ENCODE assay signal across 2 cellular contexts in the genomic region with DNA sequence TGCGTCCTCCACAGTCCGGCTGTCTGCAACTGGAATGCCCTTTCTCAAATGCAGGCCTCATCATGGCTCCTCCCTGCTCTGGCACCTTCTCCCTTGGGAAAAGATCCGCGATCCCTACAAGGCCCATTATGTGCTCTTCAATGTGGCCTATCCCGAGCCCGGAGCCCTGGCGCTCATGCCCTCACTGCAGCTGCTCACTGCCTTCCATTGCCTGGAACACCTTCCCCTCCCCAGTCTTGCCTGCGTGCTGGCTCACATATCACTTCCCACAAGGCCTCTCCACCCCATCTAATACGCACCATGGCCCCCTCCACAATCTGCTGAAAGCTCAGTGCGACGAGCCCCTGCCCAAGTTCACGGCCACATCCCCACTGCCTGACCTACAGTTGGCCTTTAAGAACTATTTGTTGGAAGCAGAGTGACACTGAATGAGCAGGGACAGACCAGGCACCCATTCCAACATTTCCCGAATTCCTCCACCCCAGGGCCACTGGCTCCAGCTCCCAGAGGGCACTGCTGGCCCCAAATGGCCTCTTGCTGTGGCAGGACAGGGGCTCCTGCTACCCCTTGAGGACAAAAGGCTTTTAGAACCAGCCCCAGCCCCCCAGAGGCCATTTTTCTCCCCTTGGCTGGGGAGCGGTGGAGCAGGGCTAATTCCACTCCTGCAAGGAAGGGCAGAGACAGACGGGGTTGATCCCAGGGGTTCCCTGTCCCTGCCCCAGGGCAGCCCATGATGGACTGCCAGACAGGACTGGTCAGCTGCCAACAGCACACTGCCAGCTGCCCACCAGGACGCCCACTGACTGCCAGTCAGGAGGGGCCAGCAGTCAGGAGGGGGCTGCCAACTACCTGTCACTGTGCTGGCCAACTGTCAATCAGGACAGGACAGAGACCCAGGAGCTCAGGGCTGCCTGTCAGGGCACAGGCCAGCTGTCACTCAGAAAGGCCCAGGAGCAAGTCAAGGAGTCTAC.
TF ChIP-seq lines count a peak whose summit lies in the region.

No MANE protein-coding gene starts in this region.

TF ChIP-seq in GM23338, 12 proteins besides CTCF, POLR2A, EP300 and RAD21 (continued from another document):
- TF ChIP-seq ZNF331 (CRISPR knock-in tag; IDR thresholded peaks at IDR 0.05; ENCODE audit: low read depth) (no peak), CREB1 (CRISPR knock-in tag; IDR thresholded peaks at IDR 0.05; ENCODE audit: low read depth) (no peak), POLR2AphosphoS5 (IDR thresholded peaks at IDR 0.05; ENCODE audit: low read depth) (no peak), NANOG (IDR thresholded peaks at IDR 0.05; ENCODE audit: borderline replicate concordance) (no peak), EZH2 (IDR thresholded peaks at IDR 0.05; ENCODE audit: low read depth, unreplicated experiment) (no peak), ZNF114 (CRISPR knock-in tag; IDR thresholded peaks at IDR 0.05) (no peak)
- TF ChIP-seq, protein P1, sequence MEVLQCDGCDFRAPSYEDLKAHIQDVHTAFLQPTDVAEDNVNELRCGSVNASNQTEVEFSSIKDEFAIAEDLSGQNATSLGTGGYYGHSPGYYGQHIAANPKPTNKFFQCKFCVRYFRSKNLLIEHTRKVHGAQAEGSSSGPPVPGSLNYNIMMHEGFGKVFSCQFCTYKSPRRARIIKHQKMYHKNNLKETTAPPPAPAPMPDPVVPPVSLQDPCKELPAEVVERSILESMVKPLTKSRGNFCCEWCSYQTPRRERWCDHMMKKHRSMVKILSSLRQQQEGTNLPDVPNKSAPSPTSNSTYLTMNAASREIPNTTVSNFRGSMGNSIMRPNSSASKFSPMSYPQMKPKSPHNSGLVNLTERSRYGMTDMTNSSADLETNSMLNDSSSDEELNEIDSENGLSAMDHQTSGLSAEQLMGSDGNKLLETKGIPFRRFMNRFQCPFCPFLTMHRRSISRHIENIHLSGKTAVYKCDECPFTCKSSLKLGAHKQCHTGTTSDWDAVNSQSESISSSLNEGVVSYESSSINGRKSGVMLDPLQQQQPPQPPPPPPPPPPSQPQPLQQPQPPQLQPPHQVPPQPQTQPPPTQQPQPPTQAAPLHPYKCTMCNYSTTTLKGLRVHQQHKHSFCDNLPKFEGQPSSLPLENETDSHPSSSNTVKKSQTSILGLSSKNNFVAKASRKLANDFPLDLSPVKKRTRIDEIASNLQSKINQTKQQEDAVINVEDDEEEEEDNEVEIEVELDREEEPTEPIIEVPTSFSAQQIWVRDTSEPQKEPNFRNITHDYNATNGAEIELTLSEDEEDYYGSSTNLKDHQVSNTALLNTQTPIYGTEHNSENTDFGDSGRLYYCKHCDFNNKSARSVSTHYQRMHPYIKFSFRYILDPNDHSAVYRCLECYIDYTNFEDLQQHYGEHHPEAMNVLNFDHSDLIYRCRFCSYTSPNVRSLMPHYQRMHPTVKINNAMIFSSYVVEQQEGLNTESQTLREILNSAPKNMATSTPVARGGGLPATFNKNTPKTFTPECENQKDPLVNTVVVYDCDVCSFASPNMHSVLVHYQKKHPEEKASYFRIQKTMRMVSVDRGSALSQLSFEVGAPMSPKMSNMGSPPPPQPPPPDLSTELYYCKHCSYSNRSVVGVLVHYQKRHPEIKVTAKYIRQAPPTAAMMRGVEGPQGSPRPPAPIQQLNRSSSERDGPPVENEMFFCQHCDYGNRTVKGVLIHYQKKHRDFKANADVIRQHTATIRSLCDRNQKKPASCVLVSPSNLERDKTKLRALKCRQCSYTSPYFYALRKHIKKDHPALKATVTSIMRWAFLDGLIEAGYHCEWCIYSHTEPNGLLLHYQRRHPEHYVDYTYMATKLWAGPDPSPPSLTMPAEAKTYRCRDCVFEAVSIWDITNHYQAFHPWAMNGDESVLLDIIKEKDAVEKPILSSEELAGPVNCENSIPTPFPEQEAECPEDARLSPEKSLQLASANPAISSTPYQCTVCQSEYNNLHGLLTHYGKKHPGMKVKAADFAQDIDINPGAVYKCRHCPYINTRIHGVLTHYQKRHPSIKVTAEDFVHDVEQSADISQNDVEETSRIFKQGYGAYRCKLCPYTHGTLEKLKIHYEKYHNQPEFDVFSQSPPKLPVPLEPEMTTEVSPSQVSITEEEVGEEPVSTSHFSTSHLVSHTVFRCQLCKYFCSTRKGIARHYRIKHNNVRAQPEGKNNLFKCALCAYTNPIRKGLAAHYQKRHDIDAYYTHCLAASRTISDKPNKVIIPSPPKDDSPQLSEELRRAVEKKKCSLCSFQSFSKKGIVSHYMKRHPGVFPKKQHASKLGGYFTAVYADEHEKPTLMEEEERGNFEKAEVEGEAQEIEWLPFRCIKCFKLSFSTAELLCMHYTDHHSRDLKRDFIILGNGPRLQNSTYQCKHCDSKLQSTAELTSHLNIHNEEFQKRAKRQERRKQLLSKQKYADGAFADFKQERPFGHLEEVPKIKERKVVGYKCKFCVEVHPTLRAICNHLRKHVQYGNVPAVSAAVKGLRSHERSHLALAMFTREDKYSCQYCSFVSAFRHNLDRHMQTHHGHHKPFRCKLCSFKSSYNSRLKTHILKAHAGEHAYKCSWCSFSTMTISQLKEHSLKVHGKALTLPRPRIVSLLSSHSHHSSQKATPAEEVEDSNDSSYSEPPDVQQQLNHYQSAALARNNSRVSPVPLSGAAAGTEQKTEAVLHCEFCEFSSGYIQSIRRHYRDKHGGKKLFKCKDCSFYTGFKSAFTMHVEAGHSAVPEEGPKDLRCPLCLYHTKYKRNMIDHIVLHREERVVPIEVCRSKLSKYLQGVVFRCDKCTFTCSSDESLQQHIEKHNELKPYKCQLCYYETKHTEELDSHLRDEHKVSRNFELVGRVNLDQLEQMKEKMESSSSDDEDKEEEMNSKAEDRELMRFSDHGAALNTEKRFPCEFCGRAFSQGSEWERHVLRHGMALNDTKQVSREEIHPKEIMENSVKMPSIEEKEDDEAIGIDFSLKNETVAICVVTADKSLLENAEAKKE (CRISPR knock-in tag; IDR thresholded peaks at IDR 0.05), result no peak
- TF ChIP-seq, protein P2, sequence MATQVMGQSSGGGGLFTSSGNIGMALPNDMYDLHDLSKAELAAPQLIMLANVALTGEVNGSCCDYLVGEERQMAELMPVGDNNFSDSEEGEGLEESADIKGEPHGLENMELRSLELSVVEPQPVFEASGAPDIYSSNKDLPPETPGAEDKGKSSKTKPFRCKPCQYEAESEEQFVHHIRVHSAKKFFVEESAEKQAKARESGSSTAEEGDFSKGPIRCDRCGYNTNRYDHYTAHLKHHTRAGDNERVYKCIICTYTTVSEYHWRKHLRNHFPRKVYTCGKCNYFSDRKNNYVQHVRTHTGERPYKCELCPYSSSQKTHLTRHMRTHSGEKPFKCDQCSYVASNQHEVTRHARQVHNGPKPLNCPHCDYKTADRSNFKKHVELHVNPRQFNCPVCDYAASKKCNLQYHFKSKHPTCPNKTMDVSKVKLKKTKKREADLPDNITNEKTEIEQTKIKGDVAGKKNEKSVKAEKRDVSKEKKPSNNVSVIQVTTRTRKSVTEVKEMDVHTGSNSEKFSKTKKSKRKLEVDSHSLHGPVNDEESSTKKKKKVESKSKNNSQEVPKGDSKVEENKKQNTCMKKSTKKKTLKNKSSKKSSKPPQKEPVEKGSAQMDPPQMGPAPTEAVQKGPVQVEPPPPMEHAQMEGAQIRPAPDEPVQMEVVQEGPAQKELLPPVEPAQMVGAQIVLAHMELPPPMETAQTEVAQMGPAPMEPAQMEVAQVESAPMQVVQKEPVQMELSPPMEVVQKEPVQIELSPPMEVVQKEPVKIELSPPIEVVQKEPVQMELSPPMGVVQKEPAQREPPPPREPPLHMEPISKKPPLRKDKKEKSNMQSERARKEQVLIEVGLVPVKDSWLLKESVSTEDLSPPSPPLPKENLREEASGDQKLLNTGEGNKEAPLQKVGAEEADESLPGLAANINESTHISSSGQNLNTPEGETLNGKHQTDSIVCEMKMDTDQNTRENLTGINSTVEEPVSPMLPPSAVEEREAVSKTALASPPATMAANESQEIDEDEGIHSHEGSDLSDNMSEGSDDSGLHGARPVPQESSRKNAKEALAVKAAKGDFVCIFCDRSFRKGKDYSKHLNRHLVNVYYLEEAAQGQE (IDR thresholded peaks at IDR 0.05; ENCODE audit: unreplicated experiment), result no peak

TF ChIP-seq in GM12878, 131 proteins besides CTCF, POLR2A, EP300 and RAD21 (continued from another document):
- TF ChIP-seq, protein P3, sequence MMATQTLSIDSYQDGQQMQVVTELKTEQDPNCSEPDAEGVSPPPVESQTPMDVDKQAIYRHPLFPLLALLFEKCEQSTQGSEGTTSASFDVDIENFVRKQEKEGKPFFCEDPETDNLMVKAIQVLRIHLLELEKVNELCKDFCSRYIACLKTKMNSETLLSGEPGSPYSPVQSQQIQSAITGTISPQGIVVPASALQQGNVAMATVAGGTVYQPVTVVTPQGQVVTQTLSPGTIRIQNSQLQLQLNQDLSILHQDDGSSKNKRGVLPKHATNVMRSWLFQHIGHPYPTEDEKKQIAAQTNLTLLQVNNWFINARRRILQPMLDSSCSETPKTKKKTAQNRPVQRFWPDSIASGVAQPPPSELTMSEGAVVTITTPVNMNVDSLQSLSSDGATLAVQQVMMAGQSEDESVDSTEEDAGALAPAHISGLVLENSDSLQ (IDR thresholded peaks at IDR 0.05), result 0 out of 2 replicates have a peak, but pooled peaks have one; percentile 28
- no peak for TF ChIP-seq NRF1 (conservative IDR thresholded peaks at IDR 0.05; ENCODE audit: low read depth, low read length)
- TF ChIP-seq EGR1 (IDR thresholded peaks at IDR 0.05; ENCODE audit: borderline replicate concordance in 1 of 2, low read depth in 2 of 2, low read length in 2 of 2), result no peak
